2 cellular contexts compared by ENCODE assay signal in the genomic region with DNA sequence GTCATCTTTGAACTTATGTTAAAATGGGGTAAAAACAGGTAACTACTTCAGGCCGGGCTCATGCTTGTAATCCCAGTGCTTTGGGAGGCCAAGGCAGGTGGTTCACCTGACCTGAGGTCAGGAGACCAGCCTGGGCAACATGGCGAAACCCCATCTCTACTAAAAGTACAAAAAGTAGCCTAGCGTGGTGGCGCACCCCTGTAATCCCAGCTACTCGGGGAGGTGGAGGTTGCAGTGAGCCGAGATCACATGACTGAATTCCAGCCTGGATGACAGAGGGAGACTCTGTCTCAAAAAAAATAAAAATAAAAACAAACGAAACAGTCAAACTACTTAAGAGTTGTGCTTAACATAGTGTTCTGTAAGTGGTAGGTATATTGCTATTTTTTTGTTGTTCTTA.
TF ChIP-seq lines count a peak whose summit lies in the region.

No MANE protein-coding gene starts in this region.

TF ChIP-seq in H1, 55 proteins besides CTCF, POLR2A, EP300 and RAD21:
- TF ChIP-seq POLR2AphosphoS5 (IDR thresholded peaks at IDR 0.05; ENCODE audit: low read depth, low read length) (peak; percentile 47; the same call in 1 of the 2 replicates), TEAD4 (IDR thresholded peaks at IDR 0.05; ENCODE audit: low read depth, low read length) (peak; percentile 25; the same call in 1 of the 2 replicates), SP1 (IDR thresholded peaks at IDR 0.05; ENCODE audit: low read depth, low read length) (no peak)
TF ChIP-seq in H1: peak in this region for 2.

TF ChIP-seq in GM12891, 5 proteins besides CTCF, POLR2A, EP300 and RAD21 (continued from another document):
- TF ChIP-seq TAF1 (IDR thresholded peaks at IDR 0.05; ENCODE audit: low read depth, low read length) (no peak), SPI1 (IDR thresholded peaks at IDR 0.05; ENCODE audit: low read depth, low read length) (no peak), PAX5 (IDR thresholded peaks at IDR 0.05; ENCODE audit: insufficient read depth, low read length, severe bottlenecking) (no peak), POU2F2 (IDR thresholded peaks at IDR 0.05; ENCODE audit: low read depth, low read length) (no peak)
